21 cellular contexts compared by ENCODE assay signal in genomic region chr6:116963972-116964371, GRCh38.
DNase-seq lines count a peak whose midpoint lies in the region; ATAC-seq and TF ChIP-seq lines count a peak whose summit lies in the region.
"Had no signal": no experiment of that assay in that cellular context is flagged by ENCODE, and none has a peak within 500 bp of the region (broad histone marks: within the 10 kb centered on the region; RNA-seq: fewer than 3 reads in every experiment).

No MANE protein-coding gene starts in this region.

- no peaks in the 10 kb centered on the region for H3K27me3 ChIP-seq in MG63

- H3K4me1 Mint-ChIP-seq in effector memory CD8-positive, alpha-beta T cell (ENCODE audit: low read depth in 2 of 2): no peaks in the 10 kb centered on the region
- H3K4me1 Mint-ChIP-seq: CD4-positive, CD25-positive, alpha-beta regulatory T cell; CD8-positive, alpha-beta memory T cell had no signal

- H3K27me3 Mint-ChIP-seq in effector memory CD8-positive, alpha-beta T cell: no peaks in the 10 kb centered on the region

- peak; percentile 5 for DNase-seq in MG63
- DNase-seq in astrocyte of the hippocampus (ENCODE audit: low read depth, low spot score): peak; percentile 5
- peak in 1 of 3 donors; percentile 74 for DNase-seq in mucosa of descending colon
- DNase-seq in effector memory CD8-positive, alpha-beta T cell: no peak
- no peak for DNase-seq in SW 1271 (lab: John Stamatoyannopoulos, UW)
- DNase-seq: ACHN; BE2C; C1 segment of cervical spinal cord; CD4-positive, CD25-positive, alpha-beta regulatory T cell; CD8-positive, alpha-beta memory T cell; COR-L47; DMS 273 treated with DMSO at 0.1 percent for 48 hours; DMS53; DND-41; EL; HCEC 1CT; HFFc6 had no signal

- ATAC-seq in mucosa of descending colon (peak; percentile 19), HG03342 (IDR thresholded peaks at IDR 0.05; ENCODE audit: unreplicated experiment) (no peak), GM18909 (IDR thresholded peaks at IDR 0.05; ENCODE audit: poor library complexity, unreplicated experiment) (no peak)
- no peak for ATAC-seq in effector memory CD8-positive, alpha-beta T cell (replicated peaks)
- ATAC-seq: GM12878, GM23338 had no signal

- no peaks in the 10 kb centered on the region for H3K4me1 ChIP-seq in mucosa of descending colon (ENCODE audit: low read depth)
- H3K4me1 ChIP-seq: BE2C had no signal

- no peaks in the 10 kb centered on the region for H3K36me3 ChIP-seq in MG63
- no peaks in the 10 kb centered on the region for H3K36me3 ChIP-seq in mucosa of descending colon (ENCODE audit: low read depth)
- H3K36me3 ChIP-seq: BE2C had no signal

- TF ChIP-seq CTCF in mucosa of descending colon (IDR thresholded peaks at IDR 0.05): no peak

- H3K9me3 Mint-ChIP-seq in effector memory CD8-positive, alpha-beta T cell: peaks cover 2 to 17% of the 10 kb centered on the region in 2 donors
- H3K9me3 Mint-ChIP-seq: GM23338, HFFc6 had no signal

- H3K4me3 ChIP-seq in MG63 (no peak overlapping the region), mucosa of descending colon (no peak overlapping the region)
- H3K4me3 ChIP-seq: GM12878, GM23338 had no signal

- H3K27ac Mint-ChIP-seq in effector memory CD8-positive, alpha-beta T cell: no peak overlapping the region
- H3K27ac Mint-ChIP-seq: CD4-positive, CD25-positive, alpha-beta regulatory T cell; CD8-positive, alpha-beta memory T cell; GM23338; HFFc6 had no signal

- intact Hi-C loops in mucosa of descending colon (cut with DNase I, micrococcal nuclease): no loop called here

- H3K9me3 ChIP-seq in MG63 (no peaks in the 10 kb centered on the region), mucosa of descending colon (no peaks in the 10 kb centered on the region)
- H3K9me3 ChIP-seq: BE2C had no signal

- no peak overlapping the region for H3K4me3 Mint-ChIP-seq in effector memory CD8-positive, alpha-beta T cell
- H3K4me3 Mint-ChIP-seq: CD4-positive, CD25-positive, alpha-beta regulatory T cell; CD8-positive, alpha-beta memory T cell; GM23338; HFFc6 had no signal

- H3K36me3 Mint-ChIP-seq in effector memory CD8-positive, alpha-beta T cell (ENCODE audit: insufficient read depth): no peaks in the 10 kb centered on the region
- H3K36me3 Mint-ChIP-seq: CD4-positive, CD25-positive, alpha-beta regulatory T cell; CD8-positive, alpha-beta memory T cell had no signal

Comparison
In these comparisons a context has a peak if more than half of its experiments do, and no peak if none do; other contexts are left out.
1. DNase-seq: peak in MG63 (single experiment) and astrocyte of the hippocampus (single experiment); none in effector memory CD8-positive, alpha-beta T cell (0 of 3) and SW 1271 (0 of 2).